25 cellular contexts compared by ENCODE assay signal in the genomic region with DNA sequence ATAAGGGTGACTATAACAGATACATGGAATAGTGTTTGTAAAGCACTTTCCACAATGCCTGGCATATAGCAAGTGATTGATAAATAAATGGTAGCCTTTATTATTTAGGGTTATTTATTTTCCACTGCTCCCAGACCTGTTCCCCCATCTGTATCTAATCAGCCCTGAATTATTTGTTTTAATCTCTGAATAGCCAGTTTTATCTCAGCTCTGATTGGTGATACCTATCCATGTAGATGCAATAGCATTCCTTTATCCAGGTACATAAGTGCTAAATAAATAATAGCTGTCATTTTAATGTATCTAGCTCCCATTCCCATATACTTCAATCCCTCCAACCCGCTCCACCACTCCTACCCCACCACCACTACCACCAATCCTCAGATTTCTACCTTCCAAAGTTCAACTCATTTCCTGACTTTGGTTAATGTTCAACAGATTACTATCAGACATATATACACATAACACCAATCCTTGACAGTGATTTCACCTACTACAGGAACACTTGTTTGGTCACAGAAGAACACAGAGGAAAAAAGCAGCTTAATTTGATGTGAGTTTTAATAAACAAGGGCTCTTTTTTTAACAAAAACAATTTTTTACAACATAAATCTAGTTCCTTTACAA. TPM values are rescaled to one million over a fixed set of nuclear protein-coding genes. Genes with fewer than 3 reads are reported as not detected.
DNase-seq lines count a peak whose midpoint lies in the region; ATAC-seq and TF ChIP-seq lines count a peak whose summit lies in the region.
"Had no signal": no experiment of that assay in that cellular context is flagged by ENCODE, and none has a peak within 500 bp of the region (broad histone marks: within the 10 kb centered on the region; RNA-seq: fewer than 3 reads in every experiment).

No MANE protein-coding gene starts in this region.

- H3K36me3 ChIP-seq in mucosa of descending colon (ENCODE audit: low read depth) (no peaks in the 10 kb centered on the region), sigmoid colon (no peaks in the 10 kb centered on the region)
- H3K36me3 ChIP-seq: adrenal gland, breast epithelium, ovary, thoracic aorta had no signal

- no peak for TF ChIP-seq EP300 in sigmoid colon (IDR thresholded peaks at IDR 0.05)

- peak overlapping the region; percentile 6 for H3K27ac Mint-ChIP-seq in chondrocyte (ENCODE audit: unreplicated experiment)
- H3K27ac Mint-ChIP-seq: activated CD8-positive, alpha-beta memory T cell treated with anti-CD3 and anti-CD28 coated beads, Interleukin-2, amount 10 ng/mL, durations not matched to agents 7 days and 5 days; dendritic cell treated with granulocyte-macrophage colony-stimulating factor and Interleukin-4, amounts not matched to agents 40 ng/mL and 50 ng/mL, for 4 days; memory B cell; stimulated activated naive B cell treated with anti-CD40 and anti-IgM and Interleukin-4, amounts not matched to agents 10 μg/mL and 1 μg/mL and 100 μg/mL, for 72 hours had no signal

- H3K4me3 ChIP-seq in mucosa of descending colon (no peak overlapping the region), sigmoid colon (no peak overlapping the region)
- H3K4me3 ChIP-seq: adrenal gland, breast epithelium, ovary, thoracic aorta had no signal

- no peaks in the 10 kb centered on the region for H3K27me3 Mint-ChIP-seq in chondrocyte (ENCODE audit: low read depth)
- H3K27me3 Mint-ChIP-seq: activated CD8-positive, alpha-beta memory T cell treated with anti-CD3 and anti-CD28 coated beads, Interleukin-2, amount 10 ng/mL, durations not matched to agents 7 days and 5 days; CD4-positive, alpha-beta memory T cell; dendritic cell treated with granulocyte-macrophage colony-stimulating factor and Interleukin-4, amounts not matched to agents 40 ng/mL and 50 ng/mL, for 4 days; memory B cell; naive B cell; stimulated activated naive B cell treated with anti-CD40 and anti-IgM and Interleukin-4, amounts not matched to agents 10 μg/mL and 1 μg/mL and 100 μg/mL, for 72 hours had no signal

- no peak overlapping the region for H3K27ac ChIP-seq in sigmoid colon
- H3K27ac ChIP-seq: adrenal gland, breast epithelium, epithelial cell of prostate, ovary, thoracic aorta had no signal

- H3K4me1 ChIP-seq in mucosa of descending colon (ENCODE audit: low read depth) (peaks cover 19% of the 10 kb centered on the region), sigmoid colon (peaks cover 0 to 20% (median 11%) of the 10 kb centered on the region in 4 donors)

- no peaks in the 10 kb centered on the region for H3K9me3 ChIP-seq in mucosa of descending colon
- H3K9me3 ChIP-seq in sigmoid colon, result no peaks in the 10 kb centered on the region
- H3K9me3 ChIP-seq: adrenal gland, ovary, thoracic aorta had no signal

- DNase-seq in COLO668 (lab: John Stamatoyannopoulos, UW; ENCODE audit: unreplicated experiment) (peak; percentile 9), chondrocyte (ENCODE audit: low spot score) (no peak), mucosa of descending colon (no peak), Right ventricle myocardium superior (no peak), putamen (ENCODE audit: low spot score) (no peak), sigmoid colon (no peak)
- DNase-seq: activated CD4-positive, alpha-beta T cell treated with anti-CD3 and anti-CD28 coated beads for 48 hours; activated CD8-positive, alpha-beta memory T cell treated with anti-CD3 and anti-CD28 coated beads, Interleukin-2, amount 10 ng/mL, durations not matched to agents 7 days and 5 days; activated effector memory CD4-positive, alpha-beta T cell treated with Interleukin-2 at 50 U/mL for 16 hours; CD4-positive, alpha-beta memory T cell; DMS79 treated with DMSO at 0.1 percent for 48 hours; GOT3; naive B cell; NCI-H1092; NCI-H2081 treated with DMSO at 0.1 percent for 48 hours; ovary; stimulated activated naive B cell treated with anti-CD40 and anti-IgM and Interleukin-4, amounts not matched to agents 10 μg/mL and 1 μg/mL and 100 μg/mL, for 72 hours had no signal

- intact Hi-C loops in mucosa of descending colon (cut with DNase I, micrococcal nuclease), result no loop called here
- intact Hi-C loops in Right ventricle myocardium superior (cut with DNase I), result no loop called here
- intact Hi-C loops in sigmoid colon (cut with DNase I), result no loop called here

- H3K9me3 Mint-ChIP-seq in chondrocyte (ENCODE audit: low read depth), result peaks cover 7% of the 10 kb centered on the region

- WGBS in sigmoid colon, 2 donors, result 19 to 76% methylated on average over 1 of the region's 1 CpG

- ATAC-seq in HG03175 (IDR thresholded peaks at IDR 0.05; ENCODE audit: unreplicated experiment) (peak; percentile 51), mucosa of descending colon (peak; percentile 98), Right ventricle myocardium superior (ENCODE audit: poor library complexity) (no peak), HG03432 (IDR thresholded peaks at IDR 0.05; ENCODE audit: unreplicated experiment) (no peak)
- ATAC-seq: activated CD8-positive, alpha-beta memory T cell treated with anti-CD3 and anti-CD28 coated beads, Interleukin-2, amount 10 ng/mL, durations not matched to agents 7 days and 5 days; stimulated activated naive B cell treated with anti-CD40 and anti-IgM and Interleukin-4, amounts not matched to agents 10 μg/mL and 1 μg/mL and 100 μg/mL, for 72 hours had no signal

- TF ChIP-seq POLR2A in sigmoid colon (IDR thresholded peaks at IDR 0.05), result no peak

- no peak overlapping the region for H3K4me3 Mint-ChIP-seq in chondrocyte (ENCODE audit: unreplicated experiment)
- H3K4me3 Mint-ChIP-seq: activated CD8-positive, alpha-beta memory T cell treated with anti-CD3 and anti-CD28 coated beads, Interleukin-2, amount 10 ng/mL, durations not matched to agents 7 days and 5 days; dendritic cell treated with granulocyte-macrophage colony-stimulating factor and Interleukin-4, amounts not matched to agents 40 ng/mL and 50 ng/mL, for 4 days; memory B cell; naive B cell; stimulated activated naive B cell treated with anti-CD40 and anti-IgM and Interleukin-4, amounts not matched to agents 10 μg/mL and 1 μg/mL and 100 μg/mL, for 72 hours had no signal

- no peaks in the 10 kb centered on the region for H3K27me3 ChIP-seq in sigmoid colon
- H3K27me3 ChIP-seq: adrenal gland, breast epithelium, ovary had no signal

- H3K4me1 Mint-ChIP-seq in chondrocyte (ENCODE audit: low read depth), result peaks cover 29% of the 10 kb centered on the region

- TF ChIP-seq CTCF in chondrocyte (IDR thresholded peaks at IDR 0.05) (no peak), mucosa of descending colon (IDR thresholded peaks at IDR 0.05) (no peak), sigmoid colon (IDR thresholded peaks at IDR 0.05) (no peak)

- H3K36me3 Mint-ChIP-seq in chondrocyte (ENCODE audit: low read depth), result peaks cover 6% of the 10 kb centered on the region

RNA-seq across cellular contexts. Expression of gene PRKAA1, which starts 14.0 kb away (rescaled TPM):
- total RNA-seq in chondrocyte (67.8 to 71.3 TPM (median 70.8 TPM) in 3 replicates), mucosa of descending colon (100 to 1,000 TPM in 1 of 3 donors, 10 to 100 TPM in 2; 89.7 to 111 (median 97.9) TPM), Right ventricle myocardium superior (29.9 TPM), sigmoid colon (10 to 100 TPM; 63.4 to 98.4 (median 86.7) TPM)
- 10 to 100 TPM; 27.0 to 34.4 (median 29.3) TPM for polyA plus RNA-seq in sigmoid colon

RNA-seq across cellular contexts. Expression of gene TTC33, which starts 28.4 kb away (rescaled TPM):
- total RNA-seq in chondrocyte, result 14.3 to 17.3 TPM (median 15.0 TPM) in 3 replicates
- total RNA-seq in mucosa of descending colon, result 10 to 100 TPM; 15.1 to 22.6 (median 17.2) TPM
- total RNA-seq in Right ventricle myocardium superior, result 15.2 TPM
- 10 to 100 TPM; 18.0 to 33.2 (median 26.0) TPM for total RNA-seq in sigmoid colon
- polyA plus RNA-seq in sigmoid colon, result 10 to 100 TPM in 2 of 3 donors, 1 to 10 TPM in 1; 6.6 to 11.6 (median 10.2) TPM

RNA-seq across cellular contexts. Expression of gene RPL37, which starts 50.9 kb away (rescaled TPM):
- total RNA-seq in chondrocyte (714 to 807 TPM (median 721 TPM) in 3 replicates), mucosa of descending colon (100 to 1,000 TPM; 785 to 853 (median 837) TPM), Right ventricle myocardium superior (601 TPM), sigmoid colon (100 to 1,000 TPM; 120 to 170 (median 149) TPM)
- 1,000 to 10,000 TPM; 1,182 to 2,184 (median 1,251) TPM for polyA plus RNA-seq in sigmoid colon

RNA-seq across cellular contexts. Expression of gene CARD6, which starts 57.0 kb away (rescaled TPM):
- total RNA-seq in chondrocyte (0.36 to 0.72 TPM (median 0.53 TPM) in 3 replicates), mucosa of descending colon (1 to 10 TPM; 1.7 to 6.3 (median 3.5) TPM), Right ventricle myocardium superior (5.3 TPM), sigmoid colon (10 to 100 TPM in 2 of 4 donors, 1 to 10 TPM in 2; 4.1 to 12.2 (median 9.4) TPM)
- polyA plus RNA-seq in sigmoid colon, result 1 to 10 TPM; 1.4 to 4.8 (median 2.8) TPM

Comparison
In these comparisons a context has a peak if more than half of its experiments do, and no peak if none do; other contexts are left out.
1. ATAC-seq: peak in HG03175 (single experiment) and mucosa of descending colon (single experiment); none in Right ventricle myocardium superior (single experiment) and HG03432 (single experiment).